ENCODE assay signal across 8 cellular contexts in the genomic region with DNA sequence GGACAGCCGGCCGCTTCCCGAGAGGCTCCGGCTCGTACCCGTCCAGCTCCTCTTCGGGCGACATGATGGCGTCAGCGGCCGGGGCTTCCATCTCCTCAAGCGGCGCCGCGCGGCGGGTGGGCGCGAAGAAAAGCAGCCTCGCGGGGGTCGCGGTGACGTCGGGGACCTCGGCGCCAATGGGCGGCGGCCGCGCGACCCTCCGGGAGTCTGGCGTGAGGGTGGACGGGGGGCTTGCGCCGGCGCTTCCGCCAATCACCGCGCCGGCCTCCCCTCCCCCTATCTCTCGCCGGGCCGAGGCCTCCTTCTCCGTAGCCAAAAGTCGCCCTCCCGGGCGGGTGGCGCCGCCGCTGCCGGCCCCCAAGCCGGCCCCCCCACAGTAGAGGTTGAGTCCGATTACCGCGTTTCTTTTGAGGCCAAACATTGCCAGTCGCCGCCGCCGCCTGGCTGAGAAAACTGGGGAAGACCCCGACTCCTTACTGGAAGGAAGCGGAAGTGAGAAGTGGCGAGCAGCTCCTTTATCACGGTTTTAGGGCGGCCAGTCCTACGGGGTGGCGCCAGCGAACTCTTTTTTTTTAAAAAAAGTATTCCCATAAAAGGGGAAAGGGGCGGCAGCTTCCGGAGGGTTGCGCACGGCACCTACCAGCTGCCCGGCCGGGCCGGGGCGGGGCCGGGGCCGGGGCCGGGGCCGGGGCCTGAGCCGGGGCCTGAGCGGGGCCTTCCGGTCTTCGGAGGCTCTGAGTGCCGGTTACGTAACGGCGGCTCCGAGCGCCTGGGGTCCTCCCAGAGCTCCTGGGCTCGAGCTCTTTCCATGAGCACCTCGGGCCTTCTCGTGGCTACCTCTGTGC. TPM values are rescaled to one million over a fixed set of nuclear protein-coding genes. Genes with fewer than 3 reads are reported as not detected.
DNase-seq lines count a peak whose midpoint lies in the region; ATAC-seq and TF ChIP-seq lines count a peak whose summit lies in the region.

A gene (minus strand): TSS at position 501 of the 845 bp plus-strand sequence. CDS start 80 bp downstream, at position 421.

- POLR2A ChIA-PET in Panc1 (lab: Charles Lee) = interaction anchor here (0.5 to 1.6 kb wide), 28 partner anchors 9 to 1038 kb away, joined by 3 to 15 read pairs (median 4); a partner anchor contains a TSS

- H3K4me3 ChIP-seq in Panc1 (ENCODE audit: low read depth in 2 of 2, low read length in 2 of 2) = peak within 1 kb of the TSS; percentile 99 to 100
- H3K4me3 ChIP-seq in esophagus (ENCODE audit: low read depth in 1 of 2, low read length in 2 of 2) = peak within 1 kb of the TSS; percentile 91 to 95
- peak within 1 kb of the TSS; percentile 95 to 97 for H3K4me3 ChIP-seq in muscle layer of colon (ENCODE audit: low read depth in 1 of 2, low read length in 2 of 2)

- H3K27ac ChIP-seq in Panc1 (ENCODE audit: low read length) (peak within 1 kb of the TSS; percentile 98), esophagus (ENCODE audit: low read depth in 2 of 2, low read length in 1 of 2) (peak within 1 kb of the TSS; percentile 99 to 100), muscle layer of colon (ENCODE audit: low read depth, low read length) (peak within 1 kb of the TSS; percentile 98)

- H3K9me3 ChIP-seq in Panc1 (ENCODE audit: control insufficient read depth, insufficient read depth, low read depth, low read length) = no peaks in the 10 kb centered on the region
- no peaks in the 10 kb centered on the region for H3K9me3 ChIP-seq in esophagus (ENCODE audit: control insufficient read depth in 2 of 2, insufficient read depth in 1 of 2, low read depth in 1 of 2, low read length in 1 of 2)
- H3K9me3 ChIP-seq in muscle layer of colon (ENCODE audit: low read length) = no peaks in the 10 kb centered on the region

- H3K4me3 Mint-ChIP-seq in activated T-cell treated with anti-CD3 and anti-CD28 coated beads, Interleukin-2, amount 50 U/mL, for 4 hours = peak within 1 kb of the TSS; percentile 97

- WGBS in esophagus, 2 donors = 0 to 1% methylated on average over 61 to 94 of the region's 94 CpGs

- DNase-seq in DMS153 treated with DMSO at 0.1 percent for 48 hours (lab: John Stamatoyannopoulos, UW; ENCODE audit: unreplicated experiment) = peak; percentile 94
- peak; percentile 96 for DNase-seq in KBM-7
- no peak for DNase-seq in Panc1 (ENCODE audit: low read depth, low spot score)
- peak; percentile 80 for DNase-seq in activated T-cell treated with anti-CD3 and anti-CD28 coated beads, Interleukin-2, amount 50 U/mL, for 4 hours
- peak; percentile 75 to 78 for DNase-seq in stimulated activated CD8-positive, alpha-beta memory T cell treated with anti-CD3 and anti-CD28 coated beads, Interleukin-7, amount 100 ng/mL, for 1 hour (ENCODE audit: low read depth in 2 of 2)

- H3K27me3 ChIP-seq in Panc1 (ENCODE audit: control insufficient read depth, insufficient read depth, low read length) (no peaks in the 10 kb centered on the region), esophagus (ENCODE audit: control insufficient read depth in 1 of 2, insufficient read depth in 2 of 2, low read length in 2 of 2) (no peaks in the 10 kb centered on the region), muscle layer of colon (ENCODE audit: control insufficient read depth in 1 of 2, insufficient read depth in 2 of 2, low read length in 2 of 2) (no peaks in the 10 kb centered on the region)

- H3K4me1 ChIP-seq in Panc1 (ENCODE audit: control insufficient read depth, insufficient read depth, low read length) = peaks cover 18% of the 10 kb centered on the region
- H3K4me1 ChIP-seq in esophagus (ENCODE audit: control insufficient read depth in 2 of 2, insufficient read depth in 2 of 2, low read length in 1 of 2) = peaks cover 0 to 5% of the 10 kb centered on the region in 2 donors
- H3K4me1 ChIP-seq in muscle layer of colon (ENCODE audit: insufficient read depth, low read length) = peaks cover 36% of the 10 kb centered on the region

- in situ Hi-C loops in KBM-7 (cut with MboI; ENCODE audit: low pct_unique_long_range_greater_than_20kb, low sequenced_read_pairs) (no loop called here), Panc1 (cut with HindIII; ENCODE audit: low pct_unique_long_range_greater_than_20kb, low sequenced_read_pairs) (no loop called here)

- H3K36me3 ChIP-seq in Panc1 (ENCODE audit: control insufficient read depth, insufficient read depth, low read length) = peaks cover 44% of the 10 kb centered on the region
- peaks cover 2 to 14% of the 10 kb centered on the region in 2 donors for H3K36me3 ChIP-seq in esophagus (ENCODE audit: control insufficient read depth in 2 of 2, insufficient read depth in 2 of 2, low read length in 1 of 2)
- H3K36me3 ChIP-seq in muscle layer of colon (ENCODE audit: insufficient read depth, low read length) = peaks cover 32% of the 10 kb centered on the region

- peaks cover 29% of the 10 kb centered on the region for H3K4me1 Mint-ChIP-seq in activated T-cell treated with anti-CD3 and anti-CD28 coated beads, Interleukin-2, amount 50 U/mL, for 4 hours (ENCODE audit: low read depth)

- no peaks in the 10 kb centered on the region for H3K27me3 Mint-ChIP-seq in activated T-cell treated with anti-CD3 and anti-CD28 coated beads, Interleukin-2, amount 50 U/mL, for 4 hours (ENCODE audit: low read depth)

- intact Hi-C loops in Panc1 (cut with micrococcal nuclease; ENCODE audit: unreplicated experiment) = loop anchor here (5.0 kb wide), 1 partner anchor 33 kb away; no protein-coding TSS in a partner anchor

- ATAC-seq in GM21619 (IDR thresholded peaks at IDR 0.05; ENCODE audit: unreplicated experiment) (peak; percentile 77), Panc1 (peak; percentile 93)
- peak; percentile 87 for ATAC-seq in activated T-cell treated with anti-CD3 and anti-CD28 coated beads, Interleukin-2, amount 50 U/mL, for 4 hours

- CTCF ChIA-PET in Panc1 (lab: Charles Lee) = interaction anchor here (0.7 to 1.5 kb wide), 5 partner anchors 14 to 155 kb away, joined by 3 to 10 read pairs (median 4); no protein-coding TSS in a partner anchor

- peaks cover 46% of the 10 kb centered on the region for H3K36me3 Mint-ChIP-seq in activated T-cell treated with anti-CD3 and anti-CD28 coated beads, Interleukin-2, amount 50 U/mL, for 4 hours (ENCODE audit: insufficient read depth)

- peak within 1 kb of the TSS; percentile 99 for H3K9ac ChIP-seq in muscle layer of colon (ENCODE audit: low read length)

- no peak for TF ChIP-seq CTCF in Panc1 (IDR thresholded peaks at IDR 0.05)

- H3K9me3 Mint-ChIP-seq in activated T-cell treated with anti-CD3 and anti-CD28 coated beads, Interleukin-2, amount 50 U/mL, for 4 hours = no peaks in the 10 kb centered on the region

- BruUV-seq in Panc1 (replicated peaks; lab: Mats Ljungman, UMichigan) = no TSS peak

RNA-seq across cellular contexts. Expression of the gene that starts here (rescaled TPM):
- 126 TPM for total RNA-seq in Panc1 (2021; ENCODE audit: unreplicated experiment)
- polyA plus RNA-seq in Panc1 (2012; ENCODE audit: insufficient read length) = 76.7 TPM
- 100 to 1,000 TPM; 228 to 237 (median 236) TPM for total RNA-seq in activated T-cell treated with anti-CD3 and anti-CD28 coated beads, Interleukin-2, amount 50 U/mL, for 4 hours
- 100 to 1,000 TPM in 1 of 2 donors, 10 to 100 TPM in 1; 99.3 to 101 TPM for polyA plus RNA-seq in esophagus
